In genomic region chr12:14629832-14630688, GRCh38 we compare ENCODE assay signal across 8 cellular contexts.
DNase-seq lines count a peak whose midpoint lies in the region; ATAC-seq and TF ChIP-seq lines count a peak whose summit lies in the region.

No MANE protein-coding gene starts in this region.

- H3K9me3 Mint-ChIP-seq in nephron progenitor cell, result peaks cover 8% of the 10 kb centered on the region

- H3K27me3 ChIP-seq in esophagus squamous epithelium (no peaks in the 10 kb centered on the region), stomach (no peaks in the 10 kb centered on the region)

- intact Hi-C loops in esophagus squamous epithelium (cut with DNase I) (no loop called here), stomach (cut with DNase I; ENCODE audit: low total_unique reads) (no loop called here)

- H3K27ac Mint-ChIP-seq in nephron progenitor cell, result no peak overlapping the region

- no peaks in the 10 kb centered on the region for H3K27me3 Mint-ChIP-seq in nephron progenitor cell (ENCODE audit: low read depth, poor library complexity)

- TF ChIP-seq CTCF in esophagus squamous epithelium (IDR thresholded peaks at IDR 0.05) (peak; percentile 88 to 99 (median 92)), nephron progenitor cell (IDR thresholded peaks at IDR 0.05) (peak; percentile 99), stomach (IDR thresholded peaks at IDR 0.05) (peak in 5 of 7 experiments; percentile 84 to 99 (median 91))

- H3K4me3 ChIP-seq in esophagus squamous epithelium (no peak overlapping the region), stomach (no peak overlapping the region)

- H3K4me3 Mint-ChIP-seq in nephron progenitor cell, result no peak overlapping the region

- H3K9me3 ChIP-seq in esophagus squamous epithelium, result no peaks in the 10 kb centered on the region
- H3K9me3 ChIP-seq in stomach, result no peaks in the 10 kb centered on the region

- no peak for TF ChIP-seq EP300 in stomach (IDR thresholded peaks at IDR 0.05)

- 17 to 27% methylated on average over 8 of the region's 8 CpGs for WGBS in esophagus squamous epithelium, 2 donors
- 11 to 20% (median 16%) methylated on average over 8 of the region's 8 CpGs for WGBS in stomach, 5 donors

- TF ChIP-seq POLR2A in esophagus squamous epithelium (IDR thresholded peaks at IDR 0.05) (no peak), stomach (IDR thresholded peaks at IDR 0.05) (no peak)

- peaks cover 0 to 7% (median 0%) of the 10 kb centered on the region in 3 donors for H3K4me1 ChIP-seq in esophagus squamous epithelium
- H3K4me1 ChIP-seq in stomach, result peaks cover 0 to 7% (median 2%) of the 10 kb centered on the region in 4 donors

- ATAC-seq in GM21528 (IDR thresholded peaks at IDR 0.05; ENCODE audit: low FRiP score, unreplicated experiment), result peak; percentile 88

- DNase-seq in DMS53 treated with DMSO at 0.1 percent for 48 hours (lab: John Stamatoyannopoulos, UW; ENCODE audit: unreplicated experiment) (peak; percentile 93), HuH-7.5 (ENCODE audit: low spot score) (peak; percentile 32), OCI-M1 (lab: John Stamatoyannopoulos, UW) (peak; percentile 85), activated T-cell treated with anti-CD3 and anti-CD28 coated beads for 24 hours (ENCODE audit: low read depth) (peak; percentile 57), esophagus squamous epithelium (lab: John Stamatoyannopoulos, UW) (no peak), nephron progenitor cell (peak; percentile 74), stomach (peak; percentile 75)

- H3K27ac ChIP-seq in esophagus squamous epithelium (no peak overlapping the region), stomach (no peak overlapping the region)

- peaks cover 18% of the 10 kb centered on the region for H3K4me1 Mint-ChIP-seq in nephron progenitor cell

- no peaks in the 10 kb centered on the region for H3K36me3 Mint-ChIP-seq in nephron progenitor cell (ENCODE audit: low read depth)

- H3K36me3 ChIP-seq in esophagus squamous epithelium (no peaks in the 10 kb centered on the region), stomach (no peaks in the 10 kb centered on the region)
